In the genomic region with DNA sequence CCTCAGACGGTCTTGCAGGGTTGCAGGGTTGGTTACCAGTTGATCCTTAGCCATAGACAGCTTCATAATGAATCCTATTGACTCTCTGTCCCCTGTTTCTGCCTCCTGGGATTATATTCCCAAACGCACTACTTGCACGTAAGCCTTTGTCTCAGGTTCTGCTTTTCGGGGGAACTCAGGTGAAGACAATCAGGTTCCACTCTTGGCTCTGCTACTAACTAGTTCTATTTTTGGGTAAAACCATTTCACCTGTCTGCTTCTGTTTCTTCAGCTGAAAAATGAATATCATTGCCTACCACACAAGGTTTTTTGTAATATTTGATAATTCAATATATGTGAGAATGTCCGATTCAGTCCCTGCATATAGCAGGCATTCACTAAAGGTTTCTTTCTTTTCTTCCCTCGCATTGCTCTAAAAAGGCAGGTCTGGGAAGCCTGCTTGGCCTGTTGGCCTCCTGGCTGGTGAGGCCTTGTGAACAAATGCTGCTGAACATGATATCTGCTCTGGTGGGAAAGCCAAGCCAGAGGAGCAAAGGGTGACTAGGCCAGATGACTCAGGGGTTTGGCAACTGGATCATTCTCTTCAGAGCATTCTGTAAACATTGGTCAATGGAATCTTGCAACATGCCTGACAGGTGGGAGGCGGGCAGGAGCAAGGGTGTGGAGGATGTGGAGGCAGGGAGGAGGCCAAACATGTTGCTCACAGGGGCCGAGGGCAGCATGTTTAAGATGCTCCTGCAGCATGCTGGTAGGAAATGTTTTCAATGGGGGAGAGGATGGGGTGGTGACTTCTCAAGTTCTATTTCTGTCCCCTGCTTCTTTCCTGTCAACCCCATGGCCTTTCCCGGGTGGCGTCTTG, we compare ENCODE assay signal across 8 cellular contexts. TPM values are rescaled to one million over a fixed set of nuclear protein-coding genes. Genes with fewer than 3 reads are reported as not detected.
DNase-seq lines count a peak whose midpoint lies in the region; ATAC-seq and TF ChIP-seq lines count a peak whose summit lies in the region.

No MANE protein-coding gene starts in this region.

- H3K4me1 Mint-ChIP-seq in IgD-negative memory B cell: peaks cover 18 to 35% (median 20%) of the 10 kb centered on the region in 3 donors

- peaks cover 3% of the 10 kb centered on the region for H3K27me3 Mint-ChIP-seq in IgD-negative memory B cell

- ATAC-seq in GM21367 (IDR thresholded peaks at IDR 0.05; ENCODE audit: unreplicated experiment) (no peak), HG03469 (IDR thresholded peaks at IDR 0.05; ENCODE audit: unreplicated experiment) (no peak), GM21515 (IDR thresholded peaks at IDR 0.05; ENCODE audit: unreplicated experiment) (no peak)

- intact Hi-C loops in lower leg skin (cut with DNase I; ENCODE audit: low total_unique reads): no loop called here

- H3K36me3 Mint-ChIP-seq in IgD-negative memory B cell: no peaks in the 10 kb centered on the region

- 61 to 62% methylated on average over 10 of the region's 10 CpGs for WGBS in lower leg skin, 2 donors

- H3K4me3 Mint-ChIP-seq in IgD-negative memory B cell: peak overlapping the region in 3 of 4 donors; percentile 16 to 83 (median 35)

- in situ Hi-C loops in astrocyte of the spinal cord (cut with HindIII; ENCODE audit: low sequenced_read_pairs): no loop called here

- H3K4me3 ChIP-seq in astrocyte of the spinal cord (ENCODE audit: low read depth, low read length) (no peak overlapping the region), lower leg skin (ENCODE audit: low read depth, poor library complexity, severe bottlenecking) (no peak overlapping the region)

- TF ChIP-seq CTCF in 22Rv1 (IDR thresholded peaks at IDR 0.05) (no peak), astrocyte of the spinal cord (IDR thresholded peaks at IDR 0.05; ENCODE audit: low read depth, low read length) (no peak), lower leg skin (IDR thresholded peaks at IDR 0.05) (no peak)

- DNase-seq in astrocyte of the spinal cord (ENCODE audit: low read depth, low spot score) (peak; percentile 95), lower leg skin (ENCODE audit: low spot score in 2 of 2) (peak; percentile 91 to 94), NCI-H1048 (lab: John Stamatoyannopoulos, UW) (no peak)

- peak overlapping the region in 1 of 3 donors; percentile 0 for H3K27ac Mint-ChIP-seq in IgD-negative memory B cell

- H3K27ac ChIP-seq in 22Rv1: 0 out of 2 replicates have a peak overlapping the region, but pooled peaks have one; percentile 16

- H3K9me3 Mint-ChIP-seq in IgD-negative memory B cell: no peaks in the 10 kb centered on the region

- no peak for TF ChIP-seq POLR2A in lower leg skin (IDR thresholded peaks at IDR 0.05)

RNA-seq across cellular contexts. Expression of gene IER5, which starts 23.8 kb away (rescaled TPM):
- 31.0 TPM for polyA plus RNA-seq in IgD-negative memory B cell
- total RNA-seq in lower leg skin: 10 to 100 TPM; 36.7 to 53.4 (median 48.3) TPM
